ENCODE assay signal across 1 cellular context in genomic region chr2:96305091-96305978, GRCh38.
TF ChIP-seq lines count a peak whose summit lies in the region.

Gene SNRNP200, minus strand, starts transcription at chr2:96305546. Its CDS starts 109 bp downstream, at chr2:96305437.

TF ChIP-seq in HepG2, 621 proteins besides CTCF, POLR2A, EP300 and RAD21 (continued from another document and continues in another):
- TF ChIP-seq GRHL1 (CRISPR knock-in tag; conservative IDR thresholded peaks at IDR 0.05) (no peak), SATB2 (CRISPR knock-in tag; IDR thresholded peaks at IDR 0.05) (peak; percentile 91), ZNF160 (CRISPR knock-in tag; IDR thresholded peaks at IDR 0.05) (peak; percentile 78), RBAK (CRISPR knock-in tag; IDR thresholded peaks at IDR 0.05) (0 out of 2 replicates have a peak, but pooled peaks have one; percentile 71), GLI4 (CRISPR knock-in tag; IDR thresholded peaks at IDR 0.05; ENCODE audit: borderline replicate concordance) (peak; percentile 88; the same call in 1 of the 2 replicates), ZNF615 (CRISPR knock-in tag; IDR thresholded peaks at IDR 0.05; ENCODE audit: borderline replicate concordance) (no peak), BHLHE40 (IDR thresholded peaks at IDR 0.05; ENCODE audit: low read length) (no peak), CREBL2 (CRISPR knock-in tag; IDR thresholded peaks at IDR 0.05; ENCODE audit: borderline replicate concordance) (peak; percentile 98; the same call in 1 of the 2 replicates), NFRKB (IDR thresholded peaks at IDR 0.05) (no peak), KAT7 (CRISPR knock-in tag; IDR thresholded peaks at IDR 0.05; ENCODE audit: borderline replicate concordance) (peak; percentile 90; the same call in 1 of the 2 replicates), ZNF331 (CRISPR knock-in tag; IDR thresholded peaks at IDR 0.05) (peak; percentile 66), FOXC1 (CRISPR knock-in tag; IDR thresholded peaks at IDR 0.05; ENCODE audit: borderline replicate concordance) (peak; percentile 96), ZNF512B (CRISPR knock-in tag; IDR thresholded peaks at IDR 0.05; ENCODE audit: borderline replicate concordance) (peak; percentile 98), ZNF550 (CRISPR knock-in tag; IDR thresholded peaks at IDR 0.05; ENCODE audit: borderline replicate concordance) (peak; percentile 97; the same call in 1 of the 2 replicates), JUND (CRISPR knock-in tag; IDR thresholded peaks at IDR 0.05) (no peak), ELK4 (CRISPR knock-in tag; IDR thresholded peaks at IDR 0.05; ENCODE audit: borderline replicate concordance) (peak; percentile 98; the same call in 1 of the 2 replicates), MED1 (CRISPR knock-in tag; IDR thresholded peaks at IDR 0.05) (peak; percentile 88), PAXIP1 (CRISPR knock-in tag; conservative IDR thresholded peaks at IDR 0.05) (peak; percentile 76), MAZ (IDR thresholded peaks at IDR 0.05; ENCODE audit: borderline replicate concordance, low read depth, low read length) (peak; percentile 66; the same call in 1 of the 2 replicates), MAZ (CRISPR knock-in tag; IDR thresholded peaks at IDR 0.05; ENCODE audit: low read depth) (peak; percentile 83), MNT (IDR thresholded peaks at IDR 0.05) (peak; percentile 67), ZNF142 (CRISPR knock-in tag; IDR thresholded peaks at IDR 0.05) (peak; percentile 96), PRDM10 (CRISPR knock-in tag; IDR thresholded peaks at IDR 0.05; ENCODE audit: low read depth) (peak; percentile 77; the same call in 1 of the 2 replicates), HOXA7 (CRISPR knock-in tag; IDR thresholded peaks at IDR 0.05) (no peak), RFX5 (IDR thresholded peaks at IDR 0.05; ENCODE audit: low read depth, low read length) (no peak), EZH2 (conservative IDR thresholded peaks at IDR 0.05; ENCODE audit: low read depth, low read length) (no peak), RBM39 (IDR thresholded peaks at IDR 0.05; ENCODE audit: low read depth, low read length, poor library complexity, severe bottlenecking) (peak; percentile 96), TBP (CRISPR knock-in tag; IDR thresholded peaks at IDR 0.05) (no peak; the same call in 1 of the 2 replicates), KDM5B (CRISPR knock-in tag; IDR thresholded peaks at IDR 0.05; ENCODE audit: borderline replicate concordance) (peak; percentile 92), TBX2 (CRISPR knock-in tag; IDR thresholded peaks at IDR 0.05; ENCODE audit: borderline replicate concordance) (peak; percentile 91), PITX1 (CRISPR knock-in tag; IDR thresholded peaks at IDR 0.05) (peak; percentile 81), ZNF124 (CRISPR knock-in tag; IDR thresholded peaks at IDR 0.05) (peak; percentile 72; the same call in 1 of the 2 replicates), GTF3A (CRISPR knock-in tag; conservative IDR thresholded peaks at IDR 0.05) (peak; percentile 100), ZNF691 (CRISPR knock-in tag; IDR thresholded peaks at IDR 0.05; ENCODE audit: borderline replicate concordance, low read depth) (peak; percentile 97; the same call in 1 of the 2 replicates), ZNF446 (CRISPR knock-in tag; IDR thresholded peaks at IDR 0.05) (no peak)
